19 cellular contexts compared by ENCODE assay signal in the genomic region with DNA sequence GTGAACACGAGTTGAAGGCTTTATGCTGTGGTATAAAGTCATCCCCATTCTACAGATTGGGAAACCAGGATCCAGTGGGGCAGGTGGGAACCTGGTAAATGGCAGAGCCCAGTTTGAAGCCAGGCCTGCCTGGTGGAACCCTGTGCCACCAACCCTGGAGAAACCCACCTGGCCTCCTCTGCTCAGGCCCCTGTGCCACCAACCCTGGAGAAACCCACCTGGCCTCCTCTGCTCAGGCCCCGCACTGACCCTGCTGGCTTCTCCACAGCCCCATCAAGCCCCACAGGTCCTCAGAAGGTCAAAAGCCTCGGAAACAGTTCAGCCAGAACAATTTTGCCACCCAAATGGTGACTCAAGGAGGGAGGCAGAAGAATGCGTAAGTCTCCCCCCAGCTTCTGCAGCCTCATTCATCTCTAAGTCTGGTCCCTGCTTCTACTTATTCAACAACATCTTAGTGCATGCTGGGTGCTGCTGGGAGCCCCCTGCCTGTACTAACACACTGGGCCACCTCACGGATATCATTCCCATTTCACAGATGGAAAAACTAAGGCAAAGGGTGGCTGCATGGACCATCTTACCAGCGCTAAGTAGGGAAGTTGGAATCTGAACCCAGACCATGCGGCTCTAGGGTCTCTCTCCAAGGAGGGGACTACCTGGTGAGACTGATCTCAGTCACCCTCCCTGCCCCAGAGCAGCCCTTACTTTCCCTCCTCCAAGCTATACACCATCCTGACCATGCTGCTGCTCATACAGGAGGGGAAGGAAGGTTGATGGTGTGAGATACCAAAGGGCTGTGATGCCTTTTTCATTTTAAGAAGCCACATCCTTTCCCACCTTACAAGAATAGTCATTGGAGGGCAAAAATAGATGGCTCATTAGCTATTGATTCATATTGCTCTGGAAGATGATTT.
DNase-seq lines count a peak whose midpoint lies in the region; ATAC-seq lines count a peak whose summit lies in the region.
"Had no signal": no experiment of that assay in that cellular context is flagged by ENCODE, and none has a peak within 500 bp of the region (broad histone marks: within the 10 kb centered on the region; RNA-seq: fewer than 3 reads in every experiment).

No MANE protein-coding gene starts in this region.

- H3K36me3 Mint-ChIP-seq in activated T-cell treated with anti-CD3 and anti-CD28 coated beads, Interleukin-2, amount 50 U/mL, for 24 hours (ENCODE audit: low read depth): no peaks in the 10 kb centered on the region
- no peaks in the 10 kb centered on the region for H3K36me3 Mint-ChIP-seq in activated naive CD8-positive, alpha-beta T cell treated with anti-CD3 and anti-CD28 coated beads, Interleukin-2, amount 50 U/mL, for 24 hours (ENCODE audit: low read depth)
- no peaks in the 10 kb centered on the region for H3K36me3 Mint-ChIP-seq in natural killer cell treated with Interleukin-12 subunit alpha and Interleukin-12 subunit beta and Interleukin-15 and Interleukin-18, amount 100 ng/mL, for 72 hours
- no peaks in the 10 kb centered on the region for H3K36me3 Mint-ChIP-seq in stimulated activated naive CD8-positive, alpha-beta T cell treated with anti-CD3 and anti-CD28 coated beads, Interleukin-15, Interleukin-2, amounts not matched to agents 100 ng/mL and 50 ng/mL, for 24 hours (ENCODE audit: low read depth)
- H3K36me3 Mint-ChIP-seq: memory B cell had no signal

- H3K4me1 Mint-ChIP-seq in activated T-cell treated with anti-CD3 and anti-CD28 coated beads, Interleukin-2, amount 50 U/mL, for 24 hours (ENCODE audit: low read depth): peaks cover 43% of the 10 kb centered on the region
- H3K4me1 Mint-ChIP-seq in activated naive CD8-positive, alpha-beta T cell treated with anti-CD3 and anti-CD28 coated beads, Interleukin-2, amount 50 U/mL, for 24 hours: peaks cover 51% of the 10 kb centered on the region
- H3K4me1 Mint-ChIP-seq in natural killer cell treated with Interleukin-12 subunit alpha and Interleukin-12 subunit beta and Interleukin-15 and Interleukin-18, amount 100 ng/mL, for 72 hours (ENCODE audit: low read depth in 2 of 2): peaks cover 20 to 31% of the 10 kb centered on the region in 2 donors
- H3K4me1 Mint-ChIP-seq in stimulated activated naive CD8-positive, alpha-beta T cell treated with anti-CD3 and anti-CD28 coated beads, Interleukin-15, Interleukin-2, amounts not matched to agents 100 ng/mL and 50 ng/mL, for 24 hours (ENCODE audit: low read depth): peaks cover 54% of the 10 kb centered on the region

- H3K9me3 Mint-ChIP-seq in activated T-cell treated with anti-CD3 and anti-CD28 coated beads, Interleukin-2, amount 50 U/mL, for 24 hours: no peaks in the 10 kb centered on the region
- no peaks in the 10 kb centered on the region for H3K9me3 Mint-ChIP-seq in activated naive CD8-positive, alpha-beta T cell treated with anti-CD3 and anti-CD28 coated beads, Interleukin-2, amount 50 U/mL, for 24 hours
- no peaks in the 10 kb centered on the region for H3K9me3 Mint-ChIP-seq in natural killer cell treated with Interleukin-12 subunit alpha and Interleukin-12 subunit beta and Interleukin-15 and Interleukin-18, amount 100 ng/mL, for 72 hours
- H3K9me3 Mint-ChIP-seq in stimulated activated naive CD8-positive, alpha-beta T cell treated with anti-CD3 and anti-CD28 coated beads, Interleukin-15, Interleukin-2, amounts not matched to agents 100 ng/mL and 50 ng/mL, for 24 hours: no peaks in the 10 kb centered on the region
- H3K9me3 Mint-ChIP-seq: memory B cell had no signal

- H3K27ac Mint-ChIP-seq in activated T-cell treated with anti-CD3 and anti-CD28 coated beads, Interleukin-2, amount 50 U/mL, for 24 hours: peak overlapping the region; percentile 39
- H3K27ac Mint-ChIP-seq in activated naive CD8-positive, alpha-beta T cell treated with anti-CD3 and anti-CD28 coated beads, Interleukin-2, amount 50 U/mL, for 24 hours: peak overlapping the region; percentile 29
- H3K27ac Mint-ChIP-seq in natural killer cell treated with Interleukin-12 subunit alpha and Interleukin-12 subunit beta and Interleukin-15 and Interleukin-18, amount 100 ng/mL, for 72 hours: peak overlapping the region; percentile 12 to 61
- peak overlapping the region; percentile 71 for H3K27ac Mint-ChIP-seq in stimulated activated naive CD8-positive, alpha-beta T cell treated with anti-CD3 and anti-CD28 coated beads, Interleukin-15, Interleukin-2, amounts not matched to agents 100 ng/mL and 50 ng/mL, for 24 hours
- H3K27ac Mint-ChIP-seq: memory B cell had no signal

- peak; percentile 35 for ATAC-seq in activated naive CD8-positive, alpha-beta T cell treated with anti-CD3 and anti-CD28 coated beads, Interleukin-2, amount 50 U/mL, for 24 hours
- ATAC-seq in natural killer cell treated with Interleukin-12 subunit alpha and Interleukin-12 subunit beta and Interleukin-15 and Interleukin-18, amount 100 ng/mL, for 72 hours: peak; percentile 57 to 76
- ATAC-seq: A549, HCT116 had no signal

- no peak overlapping the region for H3K4me3 Mint-ChIP-seq in activated T-cell treated with anti-CD3 and anti-CD28 coated beads, Interleukin-2, amount 50 U/mL, for 24 hours
- no peak overlapping the region for H3K4me3 Mint-ChIP-seq in activated naive CD8-positive, alpha-beta T cell treated with anti-CD3 and anti-CD28 coated beads, Interleukin-2, amount 50 U/mL, for 24 hours
- H3K4me3 Mint-ChIP-seq in natural killer cell treated with Interleukin-12 subunit alpha and Interleukin-12 subunit beta and Interleukin-15 and Interleukin-18, amount 100 ng/mL, for 72 hours: peak overlapping the region; percentile 49
- H3K4me3 Mint-ChIP-seq in stimulated activated naive CD8-positive, alpha-beta T cell treated with anti-CD3 and anti-CD28 coated beads, Interleukin-15, Interleukin-2, amounts not matched to agents 100 ng/mL and 50 ng/mL, for 24 hours: no peak overlapping the region
- H3K4me3 Mint-ChIP-seq: memory B cell had no signal

- peaks cover 5% of the 10 kb centered on the region for H3K27me3 Mint-ChIP-seq in activated T-cell treated with anti-CD3 and anti-CD28 coated beads, Interleukin-2, amount 50 U/mL, for 24 hours
- H3K27me3 Mint-ChIP-seq in activated naive CD8-positive, alpha-beta T cell treated with anti-CD3 and anti-CD28 coated beads, Interleukin-2, amount 50 U/mL, for 24 hours: peaks cover 15% of the 10 kb centered on the region
- no peaks in the 10 kb centered on the region for H3K27me3 Mint-ChIP-seq in natural killer cell treated with Interleukin-12 subunit alpha and Interleukin-12 subunit beta and Interleukin-15 and Interleukin-18, amount 100 ng/mL, for 72 hours
- peaks cover 27% of the 10 kb centered on the region for H3K27me3 Mint-ChIP-seq in stimulated activated naive CD8-positive, alpha-beta T cell treated with anti-CD3 and anti-CD28 coated beads, Interleukin-15, Interleukin-2, amounts not matched to agents 100 ng/mL and 50 ng/mL, for 24 hours

- DNase-seq in activated T-cell treated with anti-CD3 and anti-CD28 coated beads, Interleukin-2, amount 50 U/mL, for 24 hours: no peak
- DNase-seq in activated T-cell treated with anti-CD3 and anti-CD28 coated beads, Interleukin-2, amount 50 U/mL, for 1 hour: no peak
- no peak for DNase-seq in activated naive CD8-positive, alpha-beta T cell treated with anti-CD3 and anti-CD28 coated beads, Interleukin-2, amount 50 U/mL, for 24 hours
- DNase-seq in natural killer cell treated with Interleukin-12 subunit alpha and Interleukin-12 subunit beta and Interleukin-15 and Interleukin-18, amount 100 ng/mL, for 72 hours (ENCODE audit: low spot score): peak; percentile 60
- no peak for DNase-seq in SIG-M5 (lab: John Stamatoyannopoulos, UW)
- no peak for DNase-seq in NCI-H774 (lab: John Stamatoyannopoulos, UW)
- no peak for DNase-seq in retina
- DNase-seq: aorta; BE2C; cerebellar nuclear complex; effector CD4-positive, alpha-beta T cell; Karpas-422; NCI-H1092; NCI-H2081 treated with DMSO at 0.1 percent for 48 hours; NCI-H446 treated with DMSO at 0.1 percent for 48 hours had no signal
